In genomic region chr1:241551759-241552638, GRCh38 we compare ENCODE assay signal across 8 cellular contexts.
DNase-seq lines count a peak whose midpoint lies in the region; ATAC-seq lines count a peak whose summit lies in the region.

No MANE protein-coding gene starts in this region.

- H3K27me3 Mint-ChIP-seq in dendritic cell treated with granulocyte-macrophage colony-stimulating factor and Interleukin-4, amounts not matched to agents 40 ng/mL and 50 ng/mL, for 4 days: no peaks in the 10 kb centered on the region

- peaks cover 64% of the 10 kb centered on the region for H3K36me3 Mint-ChIP-seq in dendritic cell treated with granulocyte-macrophage colony-stimulating factor and Interleukin-4, amounts not matched to agents 40 ng/mL and 50 ng/mL, for 4 days (ENCODE audit: low read depth)

- H3K4me1 Mint-ChIP-seq in dendritic cell treated with granulocyte-macrophage colony-stimulating factor and Interleukin-4, amounts not matched to agents 40 ng/mL and 50 ng/mL, for 4 days (ENCODE audit: low read depth): peaks cover 51% of the 10 kb centered on the region

- no peaks in the 10 kb centered on the region for H3K9me3 Mint-ChIP-seq in dendritic cell treated with granulocyte-macrophage colony-stimulating factor and Interleukin-4, amounts not matched to agents 40 ng/mL and 50 ng/mL, for 4 days

- ATAC-seq in GM18517 (IDR thresholded peaks at IDR 0.05; ENCODE audit: unreplicated experiment) (peak; percentile 77), HG02943 (IDR thresholded peaks at IDR 0.05; ENCODE audit: low read depth, unreplicated experiment) (peak; percentile 76)

- H3K4me3 Mint-ChIP-seq in dendritic cell treated with granulocyte-macrophage colony-stimulating factor and Interleukin-4, amounts not matched to agents 40 ng/mL and 50 ng/mL, for 4 days: peak overlapping the region; percentile 79

- intact Hi-C loops in dendritic cell treated with granulocyte-macrophage colony-stimulating factor and Interleukin-4, amounts not matched to agents 40 ng/mL and 50 ng/mL, for 4 days (cut with micrococcal nuclease): loop anchor here (1.0 to 5.0 kb wide), 2 partner anchors 20 to 35 kb away; partner anchors contain the start of gene KMO

- peak; percentile 10 for DNase-seq in T follicular helper cell (ENCODE audit: low read depth)
- DNase-seq in stimulated activated CD4-positive, alpha-beta T cell treated with anti-CD3 and anti-CD28 coated beads, Interleukin-4, amount 100 ng/mL, for 48 hours (ENCODE audit: low read depth in 2 of 2): peak; percentile 38 to 41
- DNase-seq in middle frontal gyrus (ENCODE audit: extremely low spot score, low spot score): no peak
- no peak for DNase-seq in NCI-H2196 treated with DMSO at 0.1 percent for 48 hours (lab: John Stamatoyannopoulos, UW; ENCODE audit: unreplicated experiment)
- DNase-seq in DMS114 treated with DMSO at 0.1 percent for 48 hours (lab: John Stamatoyannopoulos, UW; ENCODE audit: unreplicated experiment): no peak

- H3K27ac Mint-ChIP-seq in dendritic cell treated with granulocyte-macrophage colony-stimulating factor and Interleukin-4, amounts not matched to agents 40 ng/mL and 50 ng/mL, for 4 days: peak overlapping the region; percentile 99

Comparison
In these comparisons a context has a peak if more than half of its experiments do, and no peak if none do; other contexts are left out.
1. DNase-seq: peak in T follicular helper cell (single experiment) and stimulated activated CD4-positive, alpha-beta T cell treated with anti-CD3 and anti-CD28 coated beads, Interleukin-4, amount 100 ng/mL, for 48 hours (2 of 2); none in middle frontal gyrus (single experiment), NCI-H2196 treated with DMSO at 0.1 percent for 48 hours (single experiment) and DMS114 treated with DMSO at 0.1 percent for 48 hours (single experiment).